ENCODE assay signal across 1 cellular context in genomic region chr1:155139895-155140629, GRCh38.
A peak's percentile ranks its signal among the peaks of the same experiment; 100 is the strongest.
TF ChIP-seq lines count a peak whose summit lies in the region.

Gene DPM3, minus strand, starts transcription at chr1:155140531. Its CDS starts 291 bp downstream, at chr1:155140240.

TF ChIP-seq in K562, 482 proteins besides CTCF, POLR2A, EP300 and RAD21 (continued from another document and continues in another):
- TF ChIP-seq ATF3 (IDR thresholded peaks at IDR 0.05) (peak; percentile 60), ATF3 (CRISPR knock-in tag; conservative IDR thresholded peaks at IDR 0.05) (no peak), JUN (IDR thresholded peaks at IDR 0.05; ENCODE audit: borderline replicate concordance, low read depth, low read length) (0 out of 2 replicates have a peak, but pooled peaks have one; percentile 4), JUN (CRISPR knock-in tag; IDR thresholded peaks at IDR 0.05; ENCODE audit: borderline replicate concordance) (no peak), ZNF408 (CRISPR knock-in tag; IDR thresholded peaks at IDR 0.05; ENCODE audit: low read depth) (no peak), STAG1 (CRISPR knock-in tag; IDR thresholded peaks at IDR 0.05; ENCODE audit: borderline replicate concordance) (no peak), ZNF518B (CRISPR knock-in tag; IDR thresholded peaks at IDR 0.05) (no peak), SRSF3 (IDR thresholded peaks at IDR 0.05; ENCODE audit: insufficient read depth, low read length) (no peak), E2F4 (CRISPR knock-in tag; IDR thresholded peaks at IDR 0.05; ENCODE audit: low read depth) (no peak), DDX20 (tag; IDR thresholded peaks at IDR 0.05; ENCODE audit: low read depth) (no peak), ZNF766 (CRISPR knock-in tag; conservative IDR thresholded peaks at IDR 0.05) (peak; percentile 65; the same call in 1 of the 2 replicates), FUS (optimal IDR thresholded peaks at IDR 0.05; ENCODE audit: low read depth, low read length) (no peak), PRMT5 (CRISPR knock-in tag; IDR thresholded peaks at IDR 0.05) (0 out of 2 replicates have a peak, but pooled peaks have one; percentile 20), FOXK2 (conservative IDR thresholded peaks at IDR 0.05 in 1 of 2, IDR thresholded peaks at IDR 0.05 in 1 of 2; ENCODE audit: low read depth in 2 of 2) (peak; percentile 35 to 39; a peak in 2 of 4 replicates), CHD4 (IDR thresholded peaks at IDR 0.05; ENCODE audit: insufficient read depth, insufficient replicate concordance, low read depth, low read length, poor library complexity, severe bottlenecking) (no peak), KLF1 (tag; IDR thresholded peaks at IDR 0.05) (no peak), NR4A1 (CRISPR knock-in tag; IDR thresholded peaks at IDR 0.05) (no peak), NR4A1 (tag; IDR thresholded peaks at IDR 0.05) (no peak), CHD2 (IDR thresholded peaks at IDR 0.05; ENCODE audit: low read depth, low read length) (0 out of 2 replicates have a peak, but pooled peaks have one; percentile 37), ARID3B (CRISPR knock-in tag; IDR thresholded peaks at IDR 0.05; ENCODE audit: borderline replicate concordance) (no peak), GATAD2A (IDR thresholded peaks at IDR 0.05) (no peak), ESRRA (IDR thresholded peaks at IDR 0.05; ENCODE audit: borderline replicate concordance, low read depth) (no peak), HIVEP1 (CRISPR knock-in tag; IDR thresholded peaks at IDR 0.05) (no peak), RUNX1 (IDR thresholded peaks at IDR 0.05; ENCODE audit: low read depth) (no peak), THRB (CRISPR knock-in tag; conservative IDR thresholded peaks at IDR 0.05) (peak; percentile 70; the same call in 1 of the 2 replicates), CGGBP1 (CRISPR knock-in tag; IDR thresholded peaks at IDR 0.05) (no peak), SPI1 (IDR thresholded peaks at IDR 0.05; ENCODE audit: borderline replicate concordance, low read depth, low read length) (no peak), ZSCAN32 (CRISPR knock-in tag; IDR thresholded peaks at IDR 0.05) (no peak), E2F5 (CRISPR knock-in tag; IDR thresholded peaks at IDR 0.05) (no peak), TBL1XR1 (IDR thresholded peaks at IDR 0.05; ENCODE audit: low read length in 2 of 2) (no peak), U2AF1 (optimal IDR thresholded peaks at IDR 0.05; ENCODE audit: low read depth, low read length) (no peak), CBX8 (IDR thresholded peaks at IDR 0.05; ENCODE audit: borderline replicate concordance, extremely low read depth, low read depth, low read length, poor library complexity, severe bottlenecking) (no peak), ZNF583 (CRISPR knock-in tag; IDR thresholded peaks at IDR 0.05) (no peak), VEZF1 (CRISPR knock-in tag; IDR thresholded peaks at IDR 0.05) (peak; percentile 56; the same call in 1 of the 2 replicates), KLF16 (IDR thresholded peaks at IDR 0.05) (no peak), NR2C1 (IDR thresholded peaks at IDR 0.05) (peak; percentile 88), NR2C1 (tag; IDR thresholded peaks at IDR 0.05) (peak; percentile 93), KAT2B (IDR thresholded peaks at IDR 0.05; ENCODE audit: low read depth, low read length) (no peak), SMC3 (conservative IDR thresholded peaks at IDR 0.05; ENCODE audit: insufficient read depth, low read depth, low read length) (no peak), GABPB2 (CRISPR knock-in tag; conservative IDR thresholded peaks at IDR 0.05) (no peak), MEIS2 (IDR thresholded peaks at IDR 0.05; ENCODE audit: partially characterized antibody) (no peak), NRF1 (conservative IDR thresholded peaks at IDR 0.05 in 1 of 2, IDR thresholded peaks at IDR 0.05 in 1 of 2) (peak; percentile 14 to 24; a peak in 1 of 4 replicates), ZNF668 (CRISPR knock-in tag; IDR thresholded peaks at IDR 0.05) (no peak), RBM14 (IDR thresholded peaks at IDR 0.05; ENCODE audit: borderline replicate concordance, insufficient read depth, low read depth, low read length) (no peak), BRCA1 (IDR thresholded peaks at IDR 0.05) (no peak), BRCA1 (CRISPR knock-in tag; IDR thresholded peaks at IDR 0.05) (no peak), RB1 (IDR thresholded peaks at IDR 0.05; ENCODE audit: low read depth) (peak; percentile 35; the same call in 1 of the 2 replicates), SMAD4 (CRISPR knock-in tag; conservative IDR thresholded peaks at IDR 0.05) (no peak; the same call in 1 of the 2 replicates), KDM2B (CRISPR knock-in tag; IDR thresholded peaks at IDR 0.05) (0 out of 2 replicates have a peak, but pooled peaks have one; percentile 2), ZNF224 (CRISPR knock-in tag; IDR thresholded peaks at IDR 0.05) (no peak), PURB (CRISPR knock-in tag; IDR thresholded peaks at IDR 0.05; ENCODE audit: low read depth) (no peak), ZMIZ1 (IDR thresholded peaks at IDR 0.05; ENCODE audit: low read depth in 2 of 2, low read length in 2 of 2) (no peak; a peak in 1 of 4 replicates), ZNF695 (CRISPR knock-in tag; IDR thresholded peaks at IDR 0.05) (no peak), ARNT (IDR thresholded peaks at IDR 0.05) (no peak), ZBTB7A (IDR thresholded peaks at IDR 0.05; ENCODE audit: borderline replicate concordance, control insufficient read depth, low read depth, low read length) (peak; percentile 67; the same call in 1 of the 2 replicates), NONO (IDR thresholded peaks at IDR 0.05; ENCODE audit: low read depth in 2 of 2, low read length in 1 of 2) (no peak; a peak in 1 of 4 replicates), TRIM28 (IDR thresholded peaks at IDR 0.05) (no peak), PHB2 (IDR thresholded peaks at IDR 0.05; ENCODE audit: low read depth) (no peak)
